Comparison of ENCODE assay signal across 1 cellular context in the genomic region with DNA sequence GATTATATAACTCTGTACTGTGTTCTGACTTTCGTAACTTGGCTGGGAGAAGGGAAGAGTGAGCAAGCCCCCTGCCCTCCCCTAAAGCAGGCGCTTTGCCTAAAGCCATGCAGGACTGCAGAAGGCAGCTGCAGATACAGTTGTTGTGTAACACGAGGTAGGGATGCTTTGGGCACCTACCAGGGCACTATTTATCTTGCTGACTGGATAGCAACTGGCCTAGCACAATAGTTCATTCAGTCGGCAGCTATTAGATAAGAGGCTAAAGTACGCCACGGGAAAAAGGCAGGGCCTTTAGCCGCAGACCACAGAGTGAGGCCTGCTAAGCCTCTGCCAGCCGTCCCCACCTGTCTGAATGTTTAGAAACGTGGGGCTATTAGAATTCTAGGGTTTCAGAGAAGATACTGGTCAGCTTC.
A peak's percentile ranks its signal among the peaks of the same experiment; 100 is the strongest.
TF ChIP-seq lines count a peak whose summit lies in the region.

No MANE protein-coding gene starts in this region.

TF ChIP-seq in HepG2, 621 proteins besides CTCF, POLR2A, EP300 and RAD21 (continued from another document and continues in another):
- TF ChIP-seq, protein P1, sequence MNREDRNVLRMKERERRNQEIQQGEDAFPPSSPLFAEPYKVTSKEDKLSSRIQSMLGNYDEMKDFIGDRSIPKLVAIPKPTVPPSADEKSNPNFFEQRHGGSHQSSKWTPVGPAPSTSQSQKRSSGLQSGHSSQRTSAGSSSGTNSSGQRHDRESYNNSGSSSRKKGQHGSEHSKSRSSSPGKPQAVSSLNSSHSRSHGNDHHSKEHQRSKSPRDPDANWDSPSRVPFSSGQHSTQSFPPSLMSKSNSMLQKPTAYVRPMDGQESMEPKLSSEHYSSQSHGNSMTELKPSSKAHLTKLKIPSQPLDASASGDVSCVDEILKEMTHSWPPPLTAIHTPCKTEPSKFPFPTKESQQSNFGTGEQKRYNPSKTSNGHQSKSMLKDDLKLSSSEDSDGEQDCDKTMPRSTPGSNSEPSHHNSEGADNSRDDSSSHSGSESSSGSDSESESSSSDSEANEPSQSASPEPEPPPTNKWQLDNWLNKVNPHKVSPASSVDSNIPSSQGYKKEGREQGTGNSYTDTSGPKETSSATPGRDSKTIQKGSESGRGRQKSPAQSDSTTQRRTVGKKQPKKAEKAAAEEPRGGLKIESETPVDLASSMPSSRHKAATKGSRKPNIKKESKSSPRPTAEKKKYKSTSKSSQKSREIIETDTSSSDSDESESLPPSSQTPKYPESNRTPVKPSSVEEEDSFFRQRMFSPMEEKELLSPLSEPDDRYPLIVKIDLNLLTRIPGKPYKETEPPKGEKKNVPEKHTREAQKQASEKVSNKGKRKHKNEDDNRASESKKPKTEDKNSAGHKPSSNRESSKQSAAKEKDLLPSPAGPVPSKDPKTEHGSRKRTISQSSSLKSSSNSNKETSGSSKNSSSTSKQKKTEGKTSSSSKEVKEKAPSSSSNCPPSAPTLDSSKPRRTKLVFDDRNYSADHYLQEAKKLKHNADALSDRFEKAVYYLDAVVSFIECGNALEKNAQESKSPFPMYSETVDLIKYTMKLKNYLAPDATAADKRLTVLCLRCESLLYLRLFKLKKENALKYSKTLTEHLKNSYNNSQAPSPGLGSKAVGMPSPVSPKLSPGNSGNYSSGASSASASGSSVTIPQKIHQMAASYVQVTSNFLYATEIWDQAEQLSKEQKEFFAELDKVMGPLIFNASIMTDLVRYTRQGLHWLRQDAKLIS (CRISPR knock-in tag; IDR thresholded peaks at IDR 0.05) = no peak
- TF ChIP-seq ZNF549 (CRISPR knock-in tag; IDR thresholded peaks at IDR 0.05) (no peak), ZNF83 (CRISPR knock-in tag; IDR thresholded peaks at IDR 0.05; ENCODE audit: borderline replicate concordance) (no peak), ZNF317 (CRISPR knock-in tag; IDR thresholded peaks at IDR 0.05) (peak; percentile 60; the same call in 1 of the 2 replicates), RAD51 (IDR thresholded peaks at IDR 0.05; ENCODE audit: borderline replicate concordance) (no peak), SIX4 (CRISPR knock-in tag; IDR thresholded peaks at IDR 0.05) (no peak), ZNF563 (CRISPR knock-in tag; IDR thresholded peaks at IDR 0.05) (no peak), FOXO1 (CRISPR knock-in tag; IDR thresholded peaks at IDR 0.05) (peak; percentile 76), ZNF713 (CRISPR knock-in tag; IDR thresholded peaks at IDR 0.05) (no peak), FOXK1 (CRISPR knock-in tag; IDR thresholded peaks at IDR 0.05; ENCODE audit: borderline replicate concordance, low read depth) (peak; percentile 71; the same call in 1 of the 2 replicates), ZNF337 (CRISPR knock-in tag; IDR thresholded peaks at IDR 0.05; ENCODE audit: borderline replicate concordance, low read depth) (no peak), SCMH1 (CRISPR knock-in tag; IDR thresholded peaks at IDR 0.05; ENCODE audit: borderline replicate concordance) (no peak), NFKBIZ (CRISPR knock-in tag; IDR thresholded peaks at IDR 0.05) (peak; percentile 44; the same call in 1 of the 2 replicates), GPN1 (CRISPR knock-in tag; IDR thresholded peaks at IDR 0.05; ENCODE audit: borderline replicate concordance) (no peak), ETV5 (CRISPR knock-in tag; IDR thresholded peaks at IDR 0.05; ENCODE audit: borderline replicate concordance) (peak; percentile 40; the same call in 1 of the 2 replicates), PRMT3 (CRISPR knock-in tag; IDR thresholded peaks at IDR 0.05; ENCODE audit: borderline replicate concordance, low read depth) (no peak), PPARG (CRISPR knock-in tag; conservative IDR thresholded peaks at IDR 0.05) (peak; percentile 51; the same call in 1 of the 2 replicates), KLF13 (CRISPR knock-in tag; IDR thresholded peaks at IDR 0.05) (no peak), NFE2L2 (IDR thresholded peaks at IDR 0.05; ENCODE audit: low read length) (0 out of 2 replicates have a peak, but pooled peaks have one; percentile 8), HDAC6 (IDR thresholded peaks at IDR 0.05; ENCODE audit: low read depth, low read length) (no peak), ZNF557 (CRISPR knock-in tag; IDR thresholded peaks at IDR 0.05) (0 out of 2 replicates have a peak, but pooled peaks have one; percentile 84), RORA (CRISPR knock-in tag; IDR thresholded peaks at IDR 0.05) (no peak), MXI1 (IDR thresholded peaks at IDR 0.05; ENCODE audit: borderline replicate concordance, low read depth, low read length) (peak; percentile 43; the same call in 1 of the 3 replicates), TGIF2 (CRISPR knock-in tag; IDR thresholded peaks at IDR 0.05) (peak; percentile 89), U2AF1 (optimal IDR thresholded peaks at IDR 0.05; ENCODE audit: low read depth, low read length) (no peak)
- TF ChIP-seq, protein P2, sequence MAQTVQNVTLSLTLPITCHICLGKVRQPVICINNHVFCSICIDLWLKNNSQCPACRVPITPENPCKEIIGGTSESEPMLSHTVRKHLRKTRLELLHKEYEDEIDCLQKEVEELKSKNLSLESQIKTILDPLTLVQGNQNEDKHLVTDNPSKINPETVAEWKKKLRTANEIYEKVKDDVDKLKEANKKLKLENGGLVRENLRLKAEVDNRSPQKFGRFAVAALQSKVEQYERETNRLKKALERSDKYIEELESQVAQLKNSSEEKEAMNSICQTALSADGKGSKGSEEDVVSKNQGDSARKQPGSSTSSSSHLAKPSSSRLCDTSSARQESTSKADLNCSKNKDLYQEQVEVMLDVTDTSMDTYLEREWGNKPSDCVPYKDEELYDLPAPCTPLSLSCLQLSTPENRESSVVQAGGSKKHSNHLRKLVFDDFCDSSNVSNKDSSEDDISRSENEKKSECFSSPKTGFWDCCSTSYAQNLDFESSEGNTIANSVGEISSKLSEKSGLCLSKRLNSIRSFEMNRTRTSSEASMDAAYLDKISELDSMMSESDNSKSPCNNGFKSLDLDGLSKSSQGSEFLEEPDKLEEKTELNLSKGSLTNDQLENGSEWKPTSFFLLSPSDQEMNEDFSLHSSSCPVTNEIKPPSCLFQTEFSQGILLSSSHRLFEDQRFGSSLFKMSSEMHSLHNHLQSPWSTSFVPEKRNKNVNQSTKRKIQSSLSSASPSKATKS (CRISPR knock-in tag; IDR thresholded peaks at IDR 0.05) = no peak
- TF ChIP-seq, protein P3, sequence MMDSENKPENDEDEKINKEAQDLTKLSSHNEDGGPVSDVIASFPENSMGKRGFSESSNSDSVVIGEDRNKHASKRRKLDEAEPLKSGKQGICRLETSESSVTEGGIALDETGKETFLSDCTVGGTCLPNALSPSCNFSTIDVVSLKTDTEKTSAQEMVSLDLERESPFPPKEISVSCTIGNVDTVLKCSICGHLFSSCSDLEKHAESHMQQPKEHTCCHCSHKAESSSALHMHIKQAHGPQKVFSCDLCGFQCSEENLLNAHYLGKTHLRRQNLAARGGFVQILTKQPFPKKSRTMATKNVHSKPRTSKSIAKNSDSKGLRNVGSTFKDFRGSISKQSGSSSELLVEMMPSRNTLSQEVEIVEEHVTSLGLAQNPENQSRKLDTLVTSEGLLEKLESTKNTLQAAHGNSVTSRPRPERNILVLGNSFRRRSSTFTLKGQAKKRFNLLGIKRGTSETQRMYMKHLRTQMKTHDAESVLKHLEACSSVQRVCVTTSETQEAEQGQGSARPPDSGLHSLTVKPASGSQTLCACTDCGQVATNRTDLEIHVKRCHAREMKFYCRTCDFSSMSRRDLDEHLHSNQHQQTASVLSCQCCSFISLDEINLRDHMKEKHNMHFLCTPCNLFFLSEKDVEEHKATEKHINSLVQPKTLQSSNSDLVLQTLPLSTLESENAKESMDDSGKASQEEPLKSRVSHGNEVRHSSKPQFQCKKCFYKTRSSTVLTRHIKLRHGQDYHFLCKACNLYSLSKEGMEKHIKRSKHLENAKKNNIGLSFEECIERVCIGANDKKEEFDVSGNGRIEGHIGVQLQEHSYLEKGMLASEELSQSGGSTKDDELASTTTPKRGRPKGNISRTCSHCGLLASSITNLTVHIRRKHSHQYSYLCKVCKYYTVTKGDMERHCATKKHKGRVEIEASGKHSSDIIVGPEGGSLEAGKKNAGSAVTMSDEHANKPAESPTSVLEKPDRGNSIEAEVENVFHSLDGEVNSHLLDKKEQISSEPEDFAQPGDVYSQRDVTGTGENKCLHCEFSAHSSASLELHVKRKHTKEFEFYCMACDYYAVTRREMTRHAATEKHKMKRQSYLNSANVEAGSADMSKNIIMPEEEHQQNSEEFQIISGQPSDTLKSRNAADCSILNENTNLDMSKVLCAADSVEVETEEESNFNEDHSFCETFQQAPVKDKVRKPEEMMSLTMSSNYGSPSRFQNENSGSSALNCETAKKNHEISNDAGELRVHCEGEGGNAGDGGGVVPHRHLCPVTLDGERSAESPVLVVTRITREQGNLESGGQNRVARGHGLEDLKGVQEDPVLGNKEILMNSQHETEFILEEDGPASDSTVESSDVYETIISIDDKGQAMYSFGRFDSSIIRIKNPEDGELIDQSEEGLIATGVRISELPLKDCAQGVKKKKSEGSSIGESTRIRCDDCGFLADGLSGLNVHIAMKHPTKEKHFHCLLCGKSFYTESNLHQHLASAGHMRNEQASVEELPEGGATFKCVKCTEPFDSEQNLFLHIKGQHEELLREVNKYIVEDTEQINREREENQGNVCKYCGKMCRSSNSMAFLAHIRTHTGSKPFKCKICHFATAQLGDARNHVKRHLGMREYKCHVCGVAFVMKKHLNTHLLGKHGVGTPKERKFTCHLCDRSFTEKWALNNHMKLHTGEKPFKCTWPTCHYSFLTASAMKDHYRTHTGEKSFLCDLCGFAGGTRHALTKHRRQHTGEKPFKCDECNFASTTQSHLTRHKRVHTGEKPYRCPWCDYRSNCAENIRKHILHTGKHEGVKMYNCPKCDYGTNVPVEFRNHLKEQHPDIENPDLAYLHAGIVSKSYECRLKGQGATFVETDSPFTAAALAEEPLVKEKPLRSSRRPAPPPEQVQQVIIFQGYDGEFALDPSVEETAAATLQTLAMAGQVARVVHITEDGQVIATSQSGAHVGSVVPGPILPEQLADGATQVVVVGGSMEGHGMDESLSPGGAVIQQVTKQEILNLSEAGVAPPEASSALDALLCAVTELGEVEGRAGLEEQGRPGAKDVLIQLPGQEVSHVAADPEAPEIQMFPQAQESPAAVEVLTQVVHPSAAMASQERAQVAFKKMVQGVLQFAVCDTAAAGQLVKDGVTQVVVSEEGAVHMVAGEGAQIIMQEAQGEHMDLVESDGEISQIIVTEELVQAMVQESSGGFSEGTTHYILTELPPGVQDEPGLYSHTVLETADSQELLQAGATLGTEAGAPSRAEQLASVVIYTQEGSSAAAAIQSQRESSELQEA (CRISPR knock-in tag; IDR thresholded peaks at IDR 0.05; ENCODE audit: not compliant biosample characterization) = no peak
- TF ChIP-seq, protein P4, sequence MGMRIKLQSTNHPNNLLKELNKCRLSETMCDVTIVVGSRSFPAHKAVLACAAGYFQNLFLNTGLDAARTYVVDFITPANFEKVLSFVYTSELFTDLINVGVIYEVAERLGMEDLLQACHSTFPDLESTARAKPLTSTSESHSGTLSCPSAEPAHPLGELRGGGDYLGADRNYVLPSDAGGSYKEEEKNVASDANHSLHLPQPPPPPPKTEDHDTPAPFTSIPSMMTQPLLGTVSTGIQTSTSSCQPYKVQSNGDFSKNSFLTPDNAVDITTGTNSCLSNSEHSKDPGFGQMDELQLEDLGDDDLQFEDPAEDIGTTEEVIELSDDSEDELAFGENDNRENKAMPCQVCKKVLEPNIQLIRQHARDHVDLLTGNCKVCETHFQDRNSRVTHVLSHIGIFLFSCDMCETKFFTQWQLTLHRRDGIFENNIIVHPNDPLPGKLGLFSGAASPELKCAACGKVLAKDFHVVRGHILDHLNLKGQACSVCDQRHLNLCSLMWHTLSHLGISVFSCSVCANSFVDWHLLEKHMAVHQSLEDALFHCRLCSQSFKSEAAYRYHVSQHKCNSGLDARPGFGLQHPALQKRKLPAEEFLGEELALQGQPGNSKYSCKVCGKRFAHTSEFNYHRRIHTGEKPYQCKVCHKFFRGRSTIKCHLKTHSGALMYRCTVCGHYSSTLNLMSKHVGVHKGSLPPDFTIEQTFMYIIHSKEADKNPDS (CRISPR knock-in tag; IDR thresholded peaks at IDR 0.05) = no peak
- TF ChIP-seq, protein P5, sequence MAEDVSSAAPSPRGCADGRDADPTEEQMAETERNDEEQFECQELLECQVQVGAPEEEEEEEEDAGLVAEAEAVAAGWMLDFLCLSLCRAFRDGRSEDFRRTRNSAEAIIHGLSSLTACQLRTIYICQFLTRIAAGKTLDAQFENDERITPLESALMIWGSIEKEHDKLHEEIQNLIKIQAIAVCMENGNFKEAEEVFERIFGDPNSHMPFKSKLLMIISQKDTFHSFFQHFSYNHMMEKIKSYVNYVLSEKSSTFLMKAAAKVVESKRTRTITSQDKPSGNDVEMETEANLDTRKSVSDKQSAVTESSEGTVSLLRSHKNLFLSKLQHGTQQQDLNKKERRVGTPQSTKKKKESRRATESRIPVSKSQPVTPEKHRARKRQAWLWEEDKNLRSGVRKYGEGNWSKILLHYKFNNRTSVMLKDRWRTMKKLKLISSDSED (CRISPR knock-in tag; IDR thresholded peaks at IDR 0.05) = no peak
- TF ChIP-seq, protein P6, sequence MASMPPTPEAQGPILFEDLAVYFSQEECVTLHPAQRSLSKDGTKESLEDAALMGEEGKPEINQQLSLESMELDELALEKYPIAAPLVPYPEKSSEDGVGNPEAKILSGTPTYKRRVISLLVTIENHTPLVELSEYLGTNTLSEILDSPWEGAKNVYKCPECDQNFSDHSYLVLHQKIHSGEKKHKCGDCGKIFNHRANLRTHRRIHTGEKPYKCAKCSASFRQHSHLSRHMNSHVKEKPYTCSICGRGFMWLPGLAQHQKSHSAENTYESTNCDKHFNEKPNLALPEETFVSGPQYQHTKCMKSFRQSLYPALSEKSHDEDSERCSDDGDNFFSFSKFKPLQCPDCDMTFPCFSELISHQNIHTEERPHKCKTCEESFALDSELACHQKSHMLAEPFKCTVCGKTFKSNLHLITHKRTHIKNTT (CRISPR knock-in tag; IDR thresholded peaks at IDR 0.05) = no peak
- TF ChIP-seq, protein P7, sequence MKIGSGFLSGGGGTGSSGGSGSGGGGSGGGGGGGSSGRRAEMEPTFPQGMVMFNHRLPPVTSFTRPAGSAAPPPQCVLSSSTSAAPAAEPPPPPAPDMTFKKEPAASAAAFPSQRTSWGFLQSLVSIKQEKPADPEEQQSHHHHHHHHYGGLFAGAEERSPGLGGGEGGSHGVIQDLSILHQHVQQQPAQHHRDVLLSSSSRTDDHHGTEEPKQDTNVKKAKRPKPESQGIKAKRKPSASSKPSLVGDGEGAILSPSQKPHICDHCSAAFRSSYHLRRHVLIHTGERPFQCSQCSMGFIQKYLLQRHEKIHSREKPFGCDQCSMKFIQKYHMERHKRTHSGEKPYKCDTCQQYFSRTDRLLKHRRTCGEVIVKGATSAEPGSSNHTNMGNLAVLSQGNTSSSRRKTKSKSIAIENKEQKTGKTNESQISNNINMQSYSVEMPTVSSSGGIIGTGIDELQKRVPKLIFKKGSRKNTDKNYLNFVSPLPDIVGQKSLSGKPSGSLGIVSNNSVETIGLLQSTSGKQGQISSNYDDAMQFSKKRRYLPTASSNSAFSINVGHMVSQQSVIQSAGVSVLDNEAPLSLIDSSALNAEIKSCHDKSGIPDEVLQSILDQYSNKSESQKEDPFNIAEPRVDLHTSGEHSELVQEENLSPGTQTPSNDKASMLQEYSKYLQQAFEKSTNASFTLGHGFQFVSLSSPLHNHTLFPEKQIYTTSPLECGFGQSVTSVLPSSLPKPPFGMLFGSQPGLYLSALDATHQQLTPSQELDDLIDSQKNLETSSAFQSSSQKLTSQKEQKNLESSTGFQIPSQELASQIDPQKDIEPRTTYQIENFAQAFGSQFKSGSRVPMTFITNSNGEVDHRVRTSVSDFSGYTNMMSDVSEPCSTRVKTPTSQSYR (CRISPR knock-in tag; IDR thresholded peaks at IDR 0.05; ENCODE audit: borderline replicate concordance) = peak; percentile 45; the same call in 1 of the 2 replicates
